In genomic region chr1:40564913-40565312, GRCh38 we compare ENCODE assay signal across 26 cellular contexts.
"Had no signal": no experiment of that assay in that cellular context is flagged by ENCODE, and none has a peak within 500 bp of the region (broad histone marks: within the 10 kb centered on the region; RNA-seq: fewer than 3 reads in every experiment).

No MANE protein-coding gene starts in this region.

- H3K27me3 ChIP-seq: Peyer's patch, SJCRH30 had no signal

- H3K27ac ChIP-seq: HL-60, PC-9, Peyer's patch, SJCRH30 had no signal

- FAIRE-seq: HTR-8/SVneo had no signal

- H2AFZ ChIP-seq: PC-9 had no signal

- H3K4me3 ChIP-seq: PC-9, Peyer's patch, SJCRH30 had no signal

- H3K9me3 ChIP-seq: Peyer's patch had no signal

- H3K4me1 Mint-ChIP-seq: IgD-negative memory B cell had no signal

- H3K4me3 Mint-ChIP-seq: IgD-negative memory B cell had no signal

- H3K27ac Mint-ChIP-seq: IgD-negative memory B cell had no signal

- H3K36me3 ChIP-seq: Peyer's patch, SJCRH30 had no signal

- DNase-seq: KBM-7, NCI-H1048, NCI-H1105 treated with DMSO at 0.1 percent for 48 hours, NCI-H1417 treated with DMSO at 0.1 percent for 48 hours, NCI-H146, NCI-H187, NCI-H2029, NCI-H2081 treated with DMSO at 0.1 percent for 48 hours, NCI-H2171, NCI-H226, NCI-H446, NCI-H510A, NCI-H524 treated with DMSO at 0.1 percent for 48 hours, NCI-H69, NCI-H774, OCI-M1, PC-9, Peyer's patch, SHP77 treated with DMSO at 0.1 percent for 48 hours, SJCRH30, T-helper 1 cell had no signal

- ATAC-seq: Right ventricle myocardium inferior, SK-N-SH treated with all-trans-retinoic acid at 6 μM for 48 hours had no signal

- H3K4me1 ChIP-seq: Peyer's patch, SJCRH30 had no signal

- H3K4me2 ChIP-seq: PC-9 had no signal
